ENCODE assay signal across 8 cellular contexts in genomic region chr6:168884050-168884645, GRCh38.
DNase-seq lines count a peak whose midpoint lies in the region; ATAC-seq, FAIRE-seq and TF ChIP-seq lines count a peak whose summit lies in the region.
"Had no signal": no experiment of that assay in that cellular context is flagged by ENCODE, and none has a peak within 500 bp of the region (broad histone marks: within the 10 kb centered on the region; RNA-seq: fewer than 3 reads in every experiment).

No MANE protein-coding gene starts in this region.

- no peaks in the 10 kb centered on the region for H3K36me3 ChIP-seq in KMS-11 (ENCODE audit: insufficient read depth)
- H3K36me3 ChIP-seq in endothelial cell of umbilical vein (ENCODE audit: control insufficient read depth in 2 of 2, extremely low read depth in 1 of 2, insufficient read depth in 2 of 2, low read length in 2 of 2): no peaks in the 10 kb centered on the region
- no peaks in the 10 kb centered on the region for H3K36me3 ChIP-seq in thyroid gland

- 82 to 84% methylated on average over 21 of the region's 21 CpGs for WGBS in thyroid gland, 2 donors

- FAIRE-seq in endothelial cell of umbilical vein (lab: Jason Lieb, UNC): no peak

- peak; percentile 33 for ATAC-seq in GM19467 (IDR thresholded peaks at IDR 0.05; ENCODE audit: unreplicated experiment)
- ATAC-seq in HG02840 (IDR thresholded peaks at IDR 0.05; ENCODE audit: low FRiP score, unreplicated experiment): no peak

- CTCF ChIA-PET in endothelial cell of umbilical vein (lab: Charles Lee): interaction anchor here (1.2 kb wide), 1 partner anchor 824 kb away, joined by 3 read pairs; no protein-coding TSS in a partner anchor

- H3K4me1 ChIP-seq in KMS-11 (ENCODE audit: low read depth, poor library complexity, severe bottlenecking) (no peaks in the 10 kb centered on the region), endothelial cell of umbilical vein (ENCODE audit: control insufficient read depth, extremely low read depth, insufficient read depth, low read length) (no peaks in the 10 kb centered on the region), thyroid gland (no peaks in the 10 kb centered on the region)
- H3K4me1 ChIP-seq: parathyroid adenoma had no signal

- intact Hi-C loops in endothelial cell of umbilical vein (cut with micrococcal nuclease): loop anchor here (1.0 to 5.0 kb wide), 2 partner anchors 514 to 977 kb away; no protein-coding TSS in a partner anchor
- intact Hi-C loops in thyroid gland (cut with DNase I): loop anchor here (2.0 kb wide), 1 partner anchor 513 kb away; no protein-coding TSS in a partner anchor

- H3K9ac ChIP-seq in KMS-11 (no peak overlapping the region), endothelial cell of umbilical vein (replicated peaks; ENCODE audit: extremely low read depth, insufficient read depth, low read length) (no peak overlapping the region)
- H3K9ac ChIP-seq: parathyroid adenoma had no signal

- no peak overlapping the region for H3K4me3 ChIP-seq in KMS-11 (IDR thresholded peaks at IDR 0.05; ENCODE audit: insufficient read depth, low read depth, low read length)
- no peak overlapping the region for H3K4me3 ChIP-seq in endothelial cell of umbilical vein (replicated peaks in 1 of 3; ENCODE audit: insufficient read depth in 1 of 3, low read depth in 1 of 3, low read length in 3 of 3)
- H3K4me3 ChIP-seq in skin epidermis: peak overlapping the region in 6 of 7 experiments; percentile 10 to 19 (median 14)
- H3K4me3 ChIP-seq in thyroid gland (replicated peaks in 1 of 3): peak overlapping the region in 1 of 3 donors; percentile 11

- H3K4me2 ChIP-seq in KMS-11 (peak overlapping the region; percentile 7; the same call in 1 of the 2 replicates), endothelial cell of umbilical vein (ENCODE audit: insufficient read depth, low read length) (peak overlapping the region; percentile 29)

- POLR2A ChIA-PET in endothelial cell of umbilical vein (lab: Charles Lee): no interaction called here

- no peak overlapping the region for H3K27ac ChIP-seq in KMS-11
- no peak overlapping the region for H3K27ac ChIP-seq in endothelial cell of umbilical vein (ENCODE audit: insufficient read depth, low read depth, low read length)
- H3K27ac ChIP-seq in skin epidermis: peak overlapping the region in 7 of 21 experiments; percentile 3 to 75 (median 40)
- H3K27ac ChIP-seq in thyroid gland: no peak overlapping the region
- H3K27ac ChIP-seq: parathyroid adenoma had no signal

- H3K27me3 ChIP-seq in KMS-11 (ENCODE audit: insufficient read depth, low read depth): no peaks in the 10 kb centered on the region
- no peaks in the 10 kb centered on the region for H3K27me3 ChIP-seq in endothelial cell of umbilical vein (ENCODE audit: control insufficient read depth in 2 of 2, insufficient read depth in 2 of 2, low read length in 2 of 2)
- no peaks in the 10 kb centered on the region for H3K27me3 ChIP-seq in thyroid gland

- no peaks in the 10 kb centered on the region for H3K9me1 ChIP-seq in endothelial cell of umbilical vein (replicated peaks; ENCODE audit: control insufficient read depth, extremely low read depth, insufficient read depth, low read length)

- no TSS peak for BruUV-seq in endothelial cell of umbilical vein (replicated peaks; lab: Mats Ljungman, UMichigan)

- DNase-seq in endothelial cell of umbilical vein (ENCODE audit: low read depth, low spot score) (no peak), thyroid gland (no peak), NCI-H82 treated with DMSO at 0.1 percent for 48 hours (lab: John Stamatoyannopoulos, UW; ENCODE audit: unreplicated experiment) (no peak)

- TF ChIP-seq POLR2A in endothelial cell of umbilical vein (IDR thresholded peaks at IDR 0.05; ENCODE audit: low read depth, low read length): no peak
- no peak for TF ChIP-seq POLR2A in thyroid gland (IDR thresholded peaks at IDR 0.05)

- H3K9me3 ChIP-seq in endothelial cell of umbilical vein (replicated peaks; ENCODE audit: control insufficient read depth, insufficient read depth, low read length) (no peaks in the 10 kb centered on the region), thyroid gland (no peaks in the 10 kb centered on the region)

- H3K79me2 ChIP-seq in KMS-11 (ENCODE audit: insufficient read depth, low read depth) (no peaks in the 10 kb centered on the region), endothelial cell of umbilical vein (ENCODE audit: control insufficient read depth, insufficient read depth, low read length) (no peaks in the 10 kb centered on the region)
- H3K79me2 ChIP-seq: parathyroid adenoma had no signal

- peak overlapping the region; percentile 39; the same call in 1 of the 2 replicates for H2AFZ ChIP-seq in KMS-11 (ENCODE audit: low read depth)
- H2AFZ ChIP-seq in endothelial cell of umbilical vein (ENCODE audit: low read depth, low read length): peak overlapping the region; percentile 46
- H2AFZ ChIP-seq: parathyroid adenoma had no signal

- no peak for TF ChIP-seq CTCF in KMS-11 (conservative IDR thresholded peaks at IDR 0.05; ENCODE audit: low read depth, low read length)
- no peak for TF ChIP-seq CTCF in endothelial cell of umbilical vein (IDR thresholded peaks at IDR 0.05; ENCODE audit: extremely low read depth in 1 of 2, insufficient read depth in 1 of 2, low read depth in 1 of 2, low read length in 2 of 2)
- TF ChIP-seq CTCF in thyroid gland (IDR thresholded peaks at IDR 0.05): no peak

- dilution Hi-C loops in endothelial cell of umbilical vein (cut with MboI; ENCODE audit: extremely low pct_ligation_motif_present, low sequenced_read_pairs): no loop called here

- H4K20me1 ChIP-seq in KMS-11 (ENCODE audit: insufficient read depth) (no peaks in the 10 kb centered on the region), endothelial cell of umbilical vein (replicated peaks; ENCODE audit: control insufficient read depth, extremely low read depth, insufficient read depth, low read length) (no peaks in the 10 kb centered on the region)

TF ChIP-seq in endothelial cell of umbilical vein, 7 proteins besides CTCF, POLR2A, EP300 and RAD21:
- TF ChIP-seq POLR2AphosphoS5 (IDR thresholded peaks at IDR 0.05; ENCODE audit: insufficient read depth, low read depth, low read length) (no peak), GATA2 (IDR thresholded peaks at IDR 0.05; ENCODE audit: insufficient read depth, insufficient read length, low read depth, low read length) (no peak)
TF ChIP-seq in endothelial cell of umbilical vein: peak in this region for 0.

Comparison
In these comparisons a context has a peak if more than half of its experiments do, and no peak if none do; other contexts are left out.
1. H3K4me3 ChIP-seq: peak in skin epidermis (6 of 7); none in KMS-11 (single experiment) and endothelial cell of umbilical vein (0 of 3).